Comparison of ENCODE assay signal across 1 cellular context in genomic region chr5:138738399-138738798, GRCh38.
TF ChIP-seq lines count a peak whose summit lies in the region.

No MANE protein-coding gene starts in this region.

TF ChIP-seq in neural cell, 6 proteins besides CTCF, POLR2A, EP300 and RAD21 (continued from another document):
- TF ChIP-seq MXI1 (conservative IDR thresholded peaks at IDR 0.05; ENCODE audit: poor library complexity, severe bottlenecking) (no peak), TAF1 (IDR thresholded peaks at IDR 0.05; ENCODE audit: low read depth) (no peak), SMC3 (conservative IDR thresholded peaks at IDR 0.05; ENCODE audit: poor library complexity) (no peak)
TF ChIP-seq in neural cell: peak in this region for 0.
